In genomic region chr11:64766881-64767280, GRCh38 we compare ENCODE assay signal across 14 cellular contexts. TPM values are rescaled to one million over a fixed set of nuclear protein-coding genes. Genes with fewer than 3 reads are reported as not detected.
DNase-seq lines count a peak whose midpoint lies in the region; ATAC-seq and TF ChIP-seq lines count a peak whose summit lies in the region.
"Had no signal": no experiment of that assay in that cellular context is flagged by ENCODE, and none has a peak within 500 bp of the region (broad histone marks: within the 10 kb centered on the region; RNA-seq: fewer than 3 reads in every experiment).

No MANE protein-coding gene starts in this region.

- no peaks in the 10 kb centered on the region for H3K9me3 Mint-ChIP-seq in stimulated activated naive CD8-positive, alpha-beta T cell treated with anti-CD3 and anti-CD28 coated beads, Interleukin-15, Interleukin-2, amounts not matched to agents 100 ng/mL and 50 ng/mL, for 24 hours
- H3K9me3 Mint-ChIP-seq in activated naive CD8-positive, alpha-beta T cell treated with anti-CD3 and anti-CD28 coated beads for 36 hours, result no peaks in the 10 kb centered on the region
- H3K9me3 Mint-ChIP-seq in naive thymus-derived CD4-positive, alpha-beta T cell, result peaks cover 0 to 5% (median 0%) of the 10 kb centered on the region in 11 donors
- H3K9me3 Mint-ChIP-seq: activated naive CD4-positive, alpha-beta T cell treated with anti-CD3 and anti-CD28 coated beads for 36 hours had no signal

- peak overlapping the region; percentile 76 for H3K27ac Mint-ChIP-seq in stimulated activated naive CD8-positive, alpha-beta T cell treated with anti-CD3 and anti-CD28 coated beads, Interleukin-15, Interleukin-2, amounts not matched to agents 100 ng/mL and 50 ng/mL, for 24 hours
- peak overlapping the region; percentile 83 for H3K27ac Mint-ChIP-seq in activated naive CD8-positive, alpha-beta T cell treated with anti-CD3 and anti-CD28 coated beads for 36 hours
- H3K27ac Mint-ChIP-seq in naive thymus-derived CD4-positive, alpha-beta T cell, result peak overlapping the region; percentile 79 to 97 (median 90)

- H3K4me1 ChIP-seq in naive thymus-derived CD4-positive, alpha-beta T cell (ENCODE audit: control insufficient read depth in 2 of 2, insufficient read depth in 2 of 2, low read length in 2 of 2), result peaks cover 56 to 84% of the 10 kb centered on the region in 2 donors
- peaks cover 0 to 10% of the 10 kb centered on the region in 2 donors for H3K4me1 ChIP-seq in uterus

- H3K36me3 Mint-ChIP-seq in stimulated activated naive CD8-positive, alpha-beta T cell treated with anti-CD3 and anti-CD28 coated beads, Interleukin-15, Interleukin-2, amounts not matched to agents 100 ng/mL and 50 ng/mL, for 24 hours (ENCODE audit: low read depth), result peaks cover 90% of the 10 kb centered on the region
- H3K36me3 Mint-ChIP-seq in activated naive CD8-positive, alpha-beta T cell treated with anti-CD3 and anti-CD28 coated beads for 36 hours, result peaks cover 81% of the 10 kb centered on the region
- peaks cover 30 to 79% (median 74%) of the 10 kb centered on the region in 5 donors for H3K36me3 Mint-ChIP-seq in naive thymus-derived CD4-positive, alpha-beta T cell

- H3K4me3 ChIP-seq in naive thymus-derived CD4-positive, alpha-beta T cell (ENCODE audit: low read length), result no peak overlapping the region
- no peak overlapping the region for H3K4me3 ChIP-seq in uterus

- CTCF ChIA-PET in naive thymus-derived CD4-positive, alpha-beta T cell (lab: Charles Lee), result interaction anchor here (1.9 to 19.1 kb wide), 3 partner anchors 8 to 20 kb away, joined by 21 to 305 read pairs (median 57); partner anchors contain the start of gene RASGRP2

- H3K27me3 Mint-ChIP-seq in stimulated activated naive CD8-positive, alpha-beta T cell treated with anti-CD3 and anti-CD28 coated beads, Interleukin-15, Interleukin-2, amounts not matched to agents 100 ng/mL and 50 ng/mL, for 24 hours, result no peaks in the 10 kb centered on the region
- H3K27me3 Mint-ChIP-seq in activated naive CD8-positive, alpha-beta T cell treated with anti-CD3 and anti-CD28 coated beads for 36 hours, result no peaks in the 10 kb centered on the region
- no peaks in the 10 kb centered on the region for H3K27me3 Mint-ChIP-seq in naive thymus-derived CD4-positive, alpha-beta T cell

- intact Hi-C loops in naive thymus-derived CD4-positive, alpha-beta T cell (cut with micrococcal nuclease), result loop anchor here in 1 of 2 donors (1.0 kb wide), 1 partner anchor 24 kb away; no protein-coding TSS in a partner anchor
- intact Hi-C loops in uterus (cut with DNase I; ENCODE audit: low total_unique reads), result no loop called here

- TF ChIP-seq POLR2A in uterus (IDR thresholded peaks at IDR 0.05), result no peak

- H3K4me3 Mint-ChIP-seq in stimulated activated naive CD8-positive, alpha-beta T cell treated with anti-CD3 and anti-CD28 coated beads, Interleukin-15, Interleukin-2, amounts not matched to agents 100 ng/mL and 50 ng/mL, for 24 hours, result no peak overlapping the region
- H3K4me3 Mint-ChIP-seq in activated naive CD8-positive, alpha-beta T cell treated with anti-CD3 and anti-CD28 coated beads for 36 hours, result no peak overlapping the region
- peak overlapping the region in 9 of 10 donors; percentile 4 to 96 (median 78) for H3K4me3 Mint-ChIP-seq in naive thymus-derived CD4-positive, alpha-beta T cell

- peak overlapping the region; percentile 69 for H3K27ac ChIP-seq in naive thymus-derived CD4-positive, alpha-beta T cell (ENCODE audit: low read depth, low read length)
- peak overlapping the region; percentile 17 to 21 for H3K27ac ChIP-seq in uterus

- POLR2A ChIA-PET in naive thymus-derived CD4-positive, alpha-beta T cell (lab: Charles Lee), result interaction anchor here (0.9 to 39.7 kb wide), 4 partner anchors 2 to 106 kb away, joined by 3 to 1956 read pairs (median 980); partner anchors contain the start of genes PYGM, RASGRP2 and SF1

- no peaks in the 10 kb centered on the region for H3K9me3 ChIP-seq in naive thymus-derived CD4-positive, alpha-beta T cell (ENCODE audit: control insufficient read depth in 2 of 3, low read length in 3 of 3)
- H3K9me3 ChIP-seq in uterus, result no peaks in the 10 kb centered on the region

- no peaks in the 10 kb centered on the region for H3K27me3 ChIP-seq in naive thymus-derived CD4-positive, alpha-beta T cell (ENCODE audit: control insufficient read depth in 2 of 2, insufficient read depth in 2 of 2, low read length in 2 of 2)
- H3K27me3 ChIP-seq in uterus, result no peaks in the 10 kb centered on the region

- no peak for ATAC-seq in stimulated activated naive CD8-positive, alpha-beta T cell treated with anti-CD3 and anti-CD28 coated beads, Interleukin-15, Interleukin-2, amounts not matched to agents 100 U/mL and 50 U/mL, for 24 hours
- ATAC-seq in naive thymus-derived CD4-positive, alpha-beta T cell, result no peak

- no peak for DNase-seq in stimulated activated naive CD8-positive, alpha-beta T cell treated with anti-CD3 and anti-CD28 coated beads, Interleukin-15, Interleukin-2, amounts not matched to agents 100 U/mL and 50 U/mL, for 24 hours
- DNase-seq in activated naive CD8-positive, alpha-beta T cell treated with anti-CD3 and anti-CD28 coated beads for 36 hours, result no peak
- no peak for DNase-seq in naive thymus-derived CD4-positive, alpha-beta T cell
- no peak for DNase-seq in uterus
- no peak for DNase-seq in C1 segment of cervical spinal cord (lab: John Stamatoyannopoulos, UW)
- no peak for DNase-seq in GM19238 (ENCODE audit: insufficient read length, low spot score)
- no peak for DNase-seq in LoVo (ENCODE audit: low spot score)
- DNase-seq: activated CD4-positive, alpha-beta T cell treated with anti-CD3 and anti-CD28 coated beads for 1 hour; activated naive CD4-positive, alpha-beta T cell treated with anti-CD3 and anti-CD28 coated beads for 36 hours; IMR-90; NCI-H187; retina; SHP77 treated with DMSO at 0.1 percent for 48 hours had no signal

- H3K4me1 Mint-ChIP-seq in stimulated activated naive CD8-positive, alpha-beta T cell treated with anti-CD3 and anti-CD28 coated beads, Interleukin-15, Interleukin-2, amounts not matched to agents 100 ng/mL and 50 ng/mL, for 24 hours (ENCODE audit: low read depth), result peaks cover 95% of the 10 kb centered on the region
- H3K4me1 Mint-ChIP-seq in activated naive CD8-positive, alpha-beta T cell treated with anti-CD3 and anti-CD28 coated beads for 36 hours, result peaks cover 86% of the 10 kb centered on the region
- H3K4me1 Mint-ChIP-seq in naive thymus-derived CD4-positive, alpha-beta T cell, result peaks cover 61 to 97% (median 88%) of the 10 kb centered on the region in 7 donors

- TF ChIP-seq CTCF in uterus (IDR thresholded peaks at IDR 0.05), result no peak

- H3K36me3 ChIP-seq in naive thymus-derived CD4-positive, alpha-beta T cell (ENCODE audit: control insufficient read depth in 2 of 3, insufficient read depth in 3 of 3, low read length in 3 of 3), result peaks cover 53 to 84% (median 54%) of the 10 kb centered on the region in 3 experiments
- H3K36me3 ChIP-seq in uterus, result no peaks in the 10 kb centered on the region

RNA-seq across cellular contexts. Expression of gene PYGM, which starts 7.1 kb away (rescaled TPM):
- 1 to 10 TPM; 1.6 to 1.8 TPM for total RNA-seq in activated naive CD8-positive, alpha-beta T cell treated with anti-CD3 and anti-CD28 coated beads for 36 hours
- 10 to 100 TPM in 4 of 5 experiments, 1 to 10 TPM in 1; 8.0 to 16.2 (median 13.9) TPM for total RNA-seq in naive thymus-derived CD4-positive, alpha-beta T cell
- polyA plus RNA-seq in naive thymus-derived CD4-positive, alpha-beta T cell, result under 1 TPM; 0.26 to 0.64 TPM
- total RNA-seq in uterus, result 10 to 100 TPM in 2 of 4 donors, 1 to 10 TPM in 2; 2.9 to 42.8 (median 11.4) TPM

RNA-seq across cellular contexts. Expression of gene SF1, which starts 11.5 kb away (rescaled TPM):
- total RNA-seq in activated naive CD8-positive, alpha-beta T cell treated with anti-CD3 and anti-CD28 coated beads for 36 hours, result 100 to 1,000 TPM; 453 to 463 TPM
- total RNA-seq in naive thymus-derived CD4-positive, alpha-beta T cell, result 1,000 to 10,000 TPM in 2 of 5 experiments, 100 to 1,000 TPM in 3; 462 to 1,612 (median 904) TPM
- polyA plus RNA-seq in naive thymus-derived CD4-positive, alpha-beta T cell, result 100 to 1,000 TPM; 101 to 155 TPM
- total RNA-seq in uterus, result 100 to 1,000 TPM in 3 of 4 donors, 10 to 100 TPM in 1; 62.0 to 374 (median 219) TPM

RNA-seq across cellular contexts. Expression of gene RASGRP2, which starts 22.9 kb away (rescaled TPM):
- total RNA-seq in activated naive CD8-positive, alpha-beta T cell treated with anti-CD3 and anti-CD28 coated beads for 36 hours, result 1 to 10 TPM; 3.5 to 4.6 TPM
- 100 to 1,000 TPM; 211 to 697 (median 654) TPM for total RNA-seq in naive thymus-derived CD4-positive, alpha-beta T cell
- polyA plus RNA-seq in naive thymus-derived CD4-positive, alpha-beta T cell, result 100 to 1,000 TPM; 197 to 312 TPM
- total RNA-seq in uterus, result 10 to 100 TPM in 3 of 4 donors, 1 to 10 TPM in 1; 3.2 to 72.8 (median 23.3) TPM
- total RNA-seq: IMR-90 had no signal

RNA-seq across cellular contexts. Expression of gene MAP4K2, which starts 36.1 kb away (rescaled TPM):
- 10 to 100 TPM; 60.4 to 63.8 TPM for total RNA-seq in activated naive CD8-positive, alpha-beta T cell treated with anti-CD3 and anti-CD28 coated beads for 36 hours
- total RNA-seq in naive thymus-derived CD4-positive, alpha-beta T cell, result 100 to 1,000 TPM in 2 of 5 experiments, 10 to 100 TPM in 3; 75.2 to 130 (median 84.3) TPM
- 10 to 100 TPM; 40.7 to 63.0 TPM for polyA plus RNA-seq in naive thymus-derived CD4-positive, alpha-beta T cell
- 10 to 100 TPM; 10.2 to 49.1 (median 24.4) TPM for total RNA-seq in uterus

RNA-seq across cellular contexts. Expression of gene MEN1, which starts 43.5 kb away (rescaled TPM):
- total RNA-seq in activated naive CD8-positive, alpha-beta T cell treated with anti-CD3 and anti-CD28 coated beads for 36 hours, result 10 to 100 TPM; 35.8 to 37.0 TPM
- total RNA-seq in naive thymus-derived CD4-positive, alpha-beta T cell, result 10 to 100 TPM; 25.7 to 46.4 (median 38.0) TPM
- 10 to 100 TPM; 33.8 to 54.9 TPM for polyA plus RNA-seq in naive thymus-derived CD4-positive, alpha-beta T cell
- total RNA-seq in uterus, result 10 to 100 TPM in 2 of 4 donors, 1 to 10 TPM in 2; 3.8 to 26.2 (median 14.9) TPM

Comparison
In these comparisons a context has a peak if more than half of its experiments do, and no peak if none do; other contexts are left out.
1. H3K4me3 Mint-ChIP-seq: peak in naive thymus-derived CD4-positive, alpha-beta T cell (9 of 10); none in stimulated activated naive CD8-positive, alpha-beta T cell treated with anti-CD3 and anti-CD28 coated beads, Interleukin-15, Interleukin-2, amounts not matched to agents 100 ng/mL and 50 ng/mL, for 24 hours (single experiment) and activated naive CD8-positive, alpha-beta T cell treated with anti-CD3 and anti-CD28 coated beads for 36 hours (single experiment).
2. Peak in every context shown above with its lines, with median percentiles within 50 percentile points of each other: H3K27ac Mint-ChIP-seq.